In the genomic region with DNA sequence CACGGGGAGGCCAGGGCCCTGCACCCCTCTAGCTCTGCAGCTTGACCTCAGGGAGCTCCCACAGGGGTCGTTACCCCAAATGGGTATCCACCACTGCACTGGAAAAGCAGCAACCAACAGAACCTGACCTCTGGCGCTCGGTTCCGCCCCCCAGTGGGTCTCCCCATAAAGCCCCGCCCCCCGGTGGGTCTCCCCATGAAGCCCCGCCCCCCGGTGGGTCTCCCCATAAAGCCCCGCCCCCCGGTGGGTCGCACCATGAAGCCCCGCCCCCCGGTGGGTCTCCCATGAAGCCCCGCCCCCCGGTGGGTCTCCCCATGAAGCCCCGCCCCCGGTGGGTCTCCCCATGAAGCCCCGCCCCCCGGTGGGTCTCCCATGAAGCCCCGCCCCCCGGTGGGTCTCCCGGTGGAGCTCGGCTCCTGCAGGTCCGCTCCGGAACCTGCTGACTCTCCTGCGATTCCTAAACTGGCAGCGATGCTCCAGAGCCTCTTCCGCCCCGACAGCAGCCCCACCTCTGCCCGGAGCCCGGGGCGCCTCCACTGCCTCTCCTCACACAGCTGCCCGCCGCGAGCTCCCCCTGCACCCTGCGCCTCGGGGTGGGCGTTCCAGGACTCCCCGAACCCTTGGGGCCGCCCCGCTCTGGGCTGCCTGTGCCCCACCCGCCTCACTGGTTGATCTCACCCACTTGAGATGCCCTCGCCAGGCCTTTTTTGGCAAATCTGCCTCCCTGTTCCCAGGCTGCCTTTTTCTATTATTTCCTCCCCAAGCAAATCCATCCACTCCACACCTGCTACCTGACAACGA, we compare ENCODE assay signal across 1 cellular context.
TF ChIP-seq lines count a peak whose summit lies in the region.

No MANE protein-coding gene starts in this region.

TF ChIP-seq in K562, 482 proteins besides CTCF, POLR2A, EP300 and RAD21:
- TF ChIP-seq, protein P1, sequence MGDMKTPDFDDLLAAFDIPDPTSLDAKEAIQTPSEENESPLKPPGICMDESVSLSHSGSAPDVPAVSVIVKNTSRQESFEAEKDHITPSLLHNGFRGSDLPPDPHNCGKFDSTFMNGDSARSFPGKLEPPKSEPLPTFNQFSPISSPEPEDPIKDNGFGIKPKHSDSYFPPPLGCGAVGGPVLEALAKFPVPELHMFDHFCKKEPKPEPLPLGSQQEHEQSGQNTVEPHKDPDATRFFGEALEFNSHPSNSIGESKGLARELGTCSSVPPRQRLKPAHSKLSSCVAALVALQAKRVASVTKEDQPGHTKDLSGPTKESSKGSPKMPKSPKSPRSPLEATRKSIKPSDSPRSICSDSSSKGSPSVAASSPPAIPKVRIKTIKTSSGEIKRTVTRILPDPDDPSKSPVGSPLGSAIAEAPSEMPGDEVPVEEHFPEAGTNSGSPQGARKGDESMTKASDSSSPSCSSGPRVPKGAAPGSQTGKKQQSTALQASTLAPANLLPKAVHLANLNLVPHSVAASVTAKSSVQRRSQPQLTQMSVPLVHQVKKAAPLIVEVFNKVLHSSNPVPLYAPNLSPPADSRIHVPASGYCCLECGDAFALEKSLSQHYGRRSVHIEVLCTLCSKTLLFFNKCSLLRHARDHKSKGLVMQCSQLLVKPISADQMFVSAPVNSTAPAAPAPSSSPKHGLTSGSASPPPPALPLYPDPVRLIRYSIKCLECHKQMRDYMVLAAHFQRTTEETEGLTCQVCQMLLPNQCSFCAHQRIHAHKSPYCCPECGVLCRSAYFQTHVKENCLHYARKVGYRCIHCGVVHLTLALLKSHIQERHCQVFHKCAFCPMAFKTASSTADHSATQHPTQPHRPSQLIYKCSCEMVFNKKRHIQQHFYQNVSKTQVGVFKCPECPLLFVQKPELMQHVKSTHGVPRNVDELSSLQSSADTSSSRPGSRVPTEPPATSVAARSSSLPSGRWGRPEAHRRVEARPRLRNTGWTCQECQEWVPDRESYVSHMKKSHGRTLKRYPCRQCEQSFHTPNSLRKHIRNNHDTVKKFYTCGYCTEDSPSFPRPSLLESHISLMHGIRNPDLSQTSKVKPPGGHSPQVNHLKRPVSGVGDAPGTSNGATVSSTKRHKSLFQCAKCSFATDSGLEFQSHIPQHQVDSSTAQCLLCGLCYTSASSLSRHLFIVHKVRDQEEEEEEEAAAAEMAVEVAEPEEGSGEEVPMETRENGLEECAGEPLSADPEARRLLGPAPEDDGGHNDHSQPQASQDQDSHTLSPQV (IDR thresholded peaks at IDR 0.05) = no peak
- TF ChIP-seq HMGN3 (IDR thresholded peaks at IDR 0.05; ENCODE audit: borderline replicate concordance, extremely low read depth, insufficient read length, low read depth, low read length) = peak; percentile 4
